ENCODE assay signal across 1 cellular context in genomic region chr2:154462634-154463033, GRCh38.
TF ChIP-seq lines count a peak whose summit lies in the region.

No MANE protein-coding gene starts in this region.

TF ChIP-seq in HepG2, 621 proteins besides CTCF, POLR2A, EP300 and RAD21 (continued from another document and continues in another):
- no peak for TF ChIP-seq PBX3 (CRISPR knock-in tag; IDR thresholded peaks at IDR 0.05; ENCODE audit: borderline replicate concordance)
- TF ChIP-seq ATF7 (IDR thresholded peaks at IDR 0.05): no peak
- no peak for TF ChIP-seq ATF7 (CRISPR knock-in tag; IDR thresholded peaks at IDR 0.05)
- TF ChIP-seq MXD3 (CRISPR knock-in tag; IDR thresholded peaks at IDR 0.05): no peak
- no peak for TF ChIP-seq RCOR2 (CRISPR knock-in tag; IDR thresholded peaks at IDR 0.05)
- TF ChIP-seq ZSCAN20 (CRISPR knock-in tag; IDR thresholded peaks at IDR 0.05; ENCODE audit: borderline replicate concordance): no peak
- TF ChIP-seq ZMYM4 (CRISPR knock-in tag; IDR thresholded peaks at IDR 0.05): peak; percentile 91
- TF ChIP-seq JARID2 (CRISPR knock-in tag; IDR thresholded peaks at IDR 0.05; ENCODE audit: insufficient replicate concordance): no peak
- no peak for TF ChIP-seq KLF13 (CRISPR knock-in tag; IDR thresholded peaks at IDR 0.05)
- TF ChIP-seq FOXP4 (CRISPR knock-in tag; IDR thresholded peaks at IDR 0.05): 0 out of 2 replicates have a peak, but pooled peaks have one; percentile 18
- no peak for TF ChIP-seq ZNF704 (CRISPR knock-in tag; IDR thresholded peaks at IDR 0.05; ENCODE audit: borderline replicate concordance)
- peak; percentile 37 for TF ChIP-seq PPARG (CRISPR knock-in tag; conservative IDR thresholded peaks at IDR 0.05)
- TF ChIP-seq SRSF4 (IDR thresholded peaks at IDR 0.05; ENCODE audit: low read depth, low read length, poor library complexity, severe bottlenecking): no peak
- no peak for TF ChIP-seq RARG (CRISPR knock-in tag; IDR thresholded peaks at IDR 0.05; ENCODE audit: low read depth)
- no peak for TF ChIP-seq ARNT2 (CRISPR knock-in tag; IDR thresholded peaks at IDR 0.05; ENCODE audit: low read depth)
- TF ChIP-seq SNAPC4 (CRISPR knock-in tag; IDR thresholded peaks at IDR 0.05): no peak
- TF ChIP-seq PHF20 (CRISPR knock-in tag; IDR thresholded peaks at IDR 0.05): no peak
- no peak for TF ChIP-seq SKI (IDR thresholded peaks at IDR 0.05; ENCODE audit: partially characterized antibody)
- TF ChIP-seq ZNF282 (IDR thresholded peaks at IDR 0.05; ENCODE audit: partially characterized antibody): no peak
- peak; percentile 87 for TF ChIP-seq NCOA2 (CRISPR knock-in tag; IDR thresholded peaks at IDR 0.05)
- TF ChIP-seq PHF5A (CRISPR knock-in tag; IDR thresholded peaks at IDR 0.05; ENCODE audit: low read depth, unreplicated experiment): no peak
- TF ChIP-seq ZNF225 (CRISPR knock-in tag; IDR thresholded peaks at IDR 0.05): no peak
- TF ChIP-seq SKIL (CRISPR knock-in tag; IDR thresholded peaks at IDR 0.05; ENCODE audit: borderline replicate concordance): no peak
- TF ChIP-seq NRL (CRISPR knock-in tag; IDR thresholded peaks at IDR 0.05; ENCODE audit: borderline replicate concordance): no peak
- TF ChIP-seq MTA3 (CRISPR knock-in tag; IDR thresholded peaks at IDR 0.05): no peak
- no peak for TF ChIP-seq BRF2 (CRISPR knock-in tag; IDR thresholded peaks at IDR 0.05)
- TF ChIP-seq ZNF33A (CRISPR knock-in tag; IDR thresholded peaks at IDR 0.05; ENCODE audit: borderline replicate concordance): no peak
- 0 out of 2 replicates have a peak, but pooled peaks have one; percentile 20 for TF ChIP-seq DMAP1 (CRISPR knock-in tag; IDR thresholded peaks at IDR 0.05)
- TF ChIP-seq SMC3 (IDR thresholded peaks at IDR 0.05; ENCODE audit: low read length): no peak
- peak; percentile 63 for TF ChIP-seq PITX1 (CRISPR knock-in tag; IDR thresholded peaks at IDR 0.05)
- TF ChIP-seq NCOA1 (CRISPR knock-in tag; IDR thresholded peaks at IDR 0.05): peak; percentile 23; the same call in 1 of the 2 replicates
- no peak; the same call in 1 of the 2 replicates for TF ChIP-seq HMG20B (CRISPR knock-in tag; conservative IDR thresholded peaks at IDR 0.05)
- TF ChIP-seq GABPB1 (CRISPR knock-in tag; IDR thresholded peaks at IDR 0.05): no peak
- no peak for TF ChIP-seq NAIF1 (CRISPR knock-in tag; IDR thresholded peaks at IDR 0.05; ENCODE audit: borderline replicate concordance)
- TF ChIP-seq ZFP62 (CRISPR knock-in tag; IDR thresholded peaks at IDR 0.05): no peak
- TF ChIP-seq PAXIP1 (CRISPR knock-in tag; conservative IDR thresholded peaks at IDR 0.05): peak; percentile 92
- TF ChIP-seq CBX2 (IDR thresholded peaks at IDR 0.05; ENCODE audit: low read depth, low read length): no peak
- TF ChIP-seq CBX2 (CRISPR knock-in tag; IDR thresholded peaks at IDR 0.05; ENCODE audit: low read depth): no peak
- TF ChIP-seq ADNP (CRISPR knock-in tag; IDR thresholded peaks at IDR 0.05): no peak
- TF ChIP-seq TOE1 (CRISPR knock-in tag; IDR thresholded peaks at IDR 0.05): 0 out of 2 replicates have a peak, but pooled peaks have one; percentile 26
- no peak for TF ChIP-seq ZBTB1 (CRISPR knock-in tag; IDR thresholded peaks at IDR 0.05; ENCODE audit: borderline replicate concordance)
